Comparison of ENCODE assay signal across 8 cellular contexts in the genomic region with DNA sequence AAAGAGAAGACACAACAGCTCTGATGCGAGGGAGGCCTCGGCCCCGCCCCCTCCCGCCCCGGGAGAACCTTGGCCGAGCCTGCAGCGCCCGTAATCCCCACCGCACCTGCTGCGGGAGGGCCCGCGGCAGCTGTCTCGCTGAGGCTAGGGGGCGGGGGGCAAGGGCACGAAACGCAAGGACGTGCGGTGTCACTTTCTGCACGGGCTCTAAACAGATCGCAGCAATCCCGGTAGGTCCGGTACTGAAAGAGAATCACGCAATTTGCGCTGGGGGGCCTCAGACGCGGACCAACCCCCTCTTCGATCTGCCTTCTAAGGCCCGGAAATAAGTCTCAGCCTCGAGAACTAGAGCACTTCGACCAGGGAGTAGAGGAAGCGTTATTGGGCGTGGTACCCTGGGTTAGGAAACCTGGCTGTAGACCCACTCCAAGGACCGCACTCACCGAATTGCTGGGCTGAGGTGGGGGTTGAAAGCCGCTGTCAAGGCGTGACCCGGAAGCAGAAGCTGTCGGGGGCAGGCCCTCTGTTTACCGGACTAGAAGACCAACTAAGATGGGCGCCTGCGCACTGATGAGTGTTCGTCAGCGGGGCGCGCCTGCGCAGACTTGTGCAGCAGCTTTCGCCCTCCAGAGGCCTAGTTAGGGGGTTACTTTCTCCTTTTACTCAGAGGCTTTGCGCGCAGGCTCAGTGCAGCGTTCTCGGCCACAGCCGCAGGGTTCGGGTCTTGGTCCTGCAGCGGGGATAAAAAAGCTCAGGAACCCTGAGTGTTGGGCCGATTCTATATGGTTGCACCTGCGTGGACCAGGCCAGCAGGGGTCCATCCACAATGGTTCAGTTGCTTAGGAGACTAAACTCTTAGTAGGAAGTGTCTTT. TPM values are rescaled to one million over a fixed set of nuclear protein-coding genes. Genes with fewer than 3 reads are reported as not detected.
A peak's percentile ranks its signal among the peaks of the same experiment; 100 is the strongest.
DNase-seq lines count a peak whose midpoint lies in the region; ATAC-seq and TF ChIP-seq lines count a peak whose summit lies in the region.

A gene with protein sequence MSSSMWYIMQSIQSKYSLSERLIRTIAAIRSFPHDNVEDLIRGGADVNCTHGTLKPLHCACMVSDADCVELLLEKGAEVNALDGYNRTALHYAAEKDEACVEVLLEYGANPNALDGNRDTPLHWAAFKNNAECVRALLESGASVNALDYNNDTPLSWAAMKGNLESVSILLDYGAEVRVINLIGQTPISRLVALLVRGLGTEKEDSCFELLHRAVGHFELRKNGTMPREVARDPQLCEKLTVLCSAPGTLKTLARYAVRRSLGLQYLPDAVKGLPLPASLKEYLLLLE (minus strand): TSS at position 500 of the 873 bp plus-strand sequence. CDS start 4,019 bp downstream, outside the sequence.

- POLR2A ChIA-PET in Panc1 (lab: Charles Lee), result interaction anchor here (0.6 to 0.7 kb wide), 2 partner anchors 414 to 929 kb away, joined by 3 to 7 read pairs; no protein-coding TSS in a partner anchor

- no peaks in the 10 kb centered on the region for H3K9me3 ChIP-seq in DND-41 (ENCODE audit: insufficient read depth, low read length, severe bottlenecking)
- H3K9me3 ChIP-seq in Panc1 (ENCODE audit: control insufficient read depth, insufficient read depth, low read depth, low read length), result no peaks in the 10 kb centered on the region
- H3K9me3 ChIP-seq in esophagus (ENCODE audit: control insufficient read depth in 2 of 2, insufficient read depth in 1 of 2, low read depth in 1 of 2, low read length in 1 of 2), result no peaks in the 10 kb centered on the region
- H3K9me3 ChIP-seq in mucosa of stomach (ENCODE audit: control insufficient read depth, low read length), result no peaks in the 10 kb centered on the region

- CTCF ChIA-PET in Panc1 (lab: Charles Lee), result interaction anchor here (0.6 kb wide), 1 partner anchor 451 kb away, joined by 10 read pairs; a partner anchor contains a TSS

- peak within 1 kb of the TSS; percentile 80 for H3K9ac ChIP-seq in DND-41 (ENCODE audit: low read depth, low read length)
- H3K9ac ChIP-seq in KMS-11, result peak within 1 kb of the TSS; percentile 55; the same call in 1 of the 2 replicates
- H3K9ac ChIP-seq in mucosa of stomach (ENCODE audit: low read length), result peak within 1 kb of the TSS; percentile 78

- H3K4me3 ChIP-seq in DND-41 (ENCODE audit: low read depth in 1 of 2, low read length in 2 of 2) (peak within 1 kb of the TSS; percentile 48 to 77), KMS-11 (IDR thresholded peaks at IDR 0.05; ENCODE audit: insufficient read depth, low read depth, low read length) (no peak within 1 kb of the TSS), Panc1 (ENCODE audit: low read depth in 2 of 2, low read length in 2 of 2) (peak within 1 kb of the TSS; percentile 98), esophagus (ENCODE audit: low read depth in 1 of 2, low read length in 2 of 2) (peak within 1 kb of the TSS; percentile 91 to 92), mucosa of stomach (ENCODE audit: low read length) (peak within 1 kb of the TSS; percentile 93)

- intact Hi-C loops in Panc1 (cut with micrococcal nuclease; ENCODE audit: unreplicated experiment), result loop anchor here (10.0 kb wide), 1 partner anchor 52 kb away; a partner anchor contains a TSS

- DNase-seq in DND-41 (peak; percentile 99), Panc1 (ENCODE audit: low read depth, low spot score) (peak; percentile 98)
- DNase-seq in activated T-cell treated with anti-CD3 and anti-CD28 coated beads, Interleukin-2, amount 50 U/mL, for 4 hours, result peak; percentile 99
- peak; percentile 98 to 99 for DNase-seq in stimulated activated CD8-positive, alpha-beta memory T cell treated with anti-CD3 and anti-CD28 coated beads, Interleukin-7, amount 100 ng/mL, for 1 hour (ENCODE audit: low read depth in 2 of 2)

- H3K27ac ChIP-seq in DND-41 (ENCODE audit: low read length) (peak within 1 kb of the TSS; percentile 85), KMS-11 (peak within 1 kb of the TSS; percentile 48), Panc1 (ENCODE audit: low read length) (peak within 1 kb of the TSS; percentile 94), esophagus (ENCODE audit: low read depth in 2 of 2, low read length in 1 of 2) (peak within 1 kb of the TSS; percentile 84 to 95)

- in situ Hi-C loops in Panc1 (cut with HindIII; ENCODE audit: low pct_unique_long_range_greater_than_20kb, low sequenced_read_pairs), result no loop called here

- peaks cover 13% of the 10 kb centered on the region for H3K36me3 ChIP-seq in DND-41 (ENCODE audit: insufficient read depth, low read length)
- H3K36me3 ChIP-seq in KMS-11 (ENCODE audit: insufficient read depth), result 0 out of 2 replicates have a peak, but pooled peaks cover 4% of the 10 kb centered on the region
- H3K36me3 ChIP-seq in Panc1 (ENCODE audit: control insufficient read depth, insufficient read depth, low read length), result no peaks in the 10 kb centered on the region; the same call in 1 of the 2 replicates
- H3K36me3 ChIP-seq in esophagus (ENCODE audit: control insufficient read depth in 2 of 2, insufficient read depth in 2 of 2, low read length in 1 of 2), result no peaks in the 10 kb centered on the region
- H3K36me3 ChIP-seq in mucosa of stomach (ENCODE audit: control insufficient read depth, insufficient read depth, low read length), result no peaks in the 10 kb centered on the region

- H3K4me2 ChIP-seq in DND-41 (ENCODE audit: insufficient read depth, low read length) (peak within 1 kb of the TSS; percentile 96), KMS-11 (peak within 1 kb of the TSS; percentile 85)

- H3K79me2 ChIP-seq in DND-41 (ENCODE audit: insufficient read depth, low read length) (peaks cover 37% of the 10 kb centered on the region), KMS-11 (ENCODE audit: insufficient read depth, low read depth) (peaks cover 38% of the 10 kb centered on the region)

- WGBS in esophagus, 2 donors, result 0 to 1% methylated on average over 56 of the region's 56 CpGs

- peaks cover 34% of the 10 kb centered on the region for H3K4me1 Mint-ChIP-seq in activated T-cell treated with anti-CD3 and anti-CD28 coated beads, Interleukin-2, amount 50 U/mL, for 4 hours (ENCODE audit: low read depth)

- no peaks in the 10 kb centered on the region for H3K9me3 Mint-ChIP-seq in activated T-cell treated with anti-CD3 and anti-CD28 coated beads, Interleukin-2, amount 50 U/mL, for 4 hours

- peak; percentile 73 for TF ChIP-seq CTCF in DND-41 (IDR thresholded peaks at IDR 0.05; ENCODE audit: borderline replicate concordance, extremely low read depth, low read length, poor library complexity, severe bottlenecking)
- TF ChIP-seq CTCF in KMS-11 (conservative IDR thresholded peaks at IDR 0.05; ENCODE audit: low read depth, low read length), result peak; percentile 42
- TF ChIP-seq CTCF in Panc1 (IDR thresholded peaks at IDR 0.05), result peak; percentile 70

- H3K4me3 Mint-ChIP-seq in activated T-cell treated with anti-CD3 and anti-CD28 coated beads, Interleukin-2, amount 50 U/mL, for 4 hours, result peak within 1 kb of the TSS; percentile 95

- H3K27me3 Mint-ChIP-seq in activated T-cell treated with anti-CD3 and anti-CD28 coated beads, Interleukin-2, amount 50 U/mL, for 4 hours (ENCODE audit: low read depth), result no peaks in the 10 kb centered on the region

- peak within 1 kb of the TSS; percentile 83 for H2AFZ ChIP-seq in DND-41 (ENCODE audit: low read depth, low read length)
- peak within 1 kb of the TSS; percentile 82 for H2AFZ ChIP-seq in KMS-11 (ENCODE audit: low read depth)

- peaks cover 10% of the 10 kb centered on the region for H3K36me3 Mint-ChIP-seq in activated T-cell treated with anti-CD3 and anti-CD28 coated beads, Interleukin-2, amount 50 U/mL, for 4 hours (ENCODE audit: insufficient read depth)

- H3K27me3 ChIP-seq in DND-41 (ENCODE audit: insufficient read depth, low read length, poor library complexity) (no peaks in the 10 kb centered on the region), KMS-11 (ENCODE audit: insufficient read depth, low read depth) (no peaks in the 10 kb centered on the region), Panc1 (ENCODE audit: control insufficient read depth, insufficient read depth, low read length) (no peaks in the 10 kb centered on the region), esophagus (ENCODE audit: control insufficient read depth in 1 of 2, insufficient read depth in 2 of 2, low read length in 2 of 2) (no peaks in the 10 kb centered on the region), mucosa of stomach (ENCODE audit: control insufficient read depth, insufficient read depth, low read length) (no peaks in the 10 kb centered on the region)

- H4K20me1 ChIP-seq in DND-41 (ENCODE audit: insufficient read depth, low read length) (no peaks in the 10 kb centered on the region), KMS-11 (ENCODE audit: insufficient read depth) (no peaks in the 10 kb centered on the region)

- ATAC-seq in DND-41 (ENCODE audit: insufficient read depth, low read depth) (peak; percentile 94), GM21737 (IDR thresholded peaks at IDR 0.05; ENCODE audit: unreplicated experiment) (peak; percentile 90), Panc1 (peak; percentile 99)
- ATAC-seq in activated T-cell treated with anti-CD3 and anti-CD28 coated beads, Interleukin-2, amount 50 U/mL, for 4 hours, result peak; percentile 91 to 93

- BruUV-seq in Panc1 (replicated peaks; lab: Mats Ljungman, UMichigan), result no TSS peak

- H3K4me1 ChIP-seq in DND-41 (ENCODE audit: insufficient read depth, low read length) (peaks cover 24% of the 10 kb centered on the region), KMS-11 (ENCODE audit: low read depth, poor library complexity, severe bottlenecking) (peaks cover 49% of the 10 kb centered on the region), Panc1 (ENCODE audit: control insufficient read depth, insufficient read depth, low read length) (peaks cover 10% of the 10 kb centered on the region; the same call in 1 of the 2 replicates), esophagus (ENCODE audit: control insufficient read depth in 2 of 2, insufficient read depth in 2 of 2, low read length in 1 of 2) (no peaks in the 10 kb centered on the region), mucosa of stomach (ENCODE audit: control insufficient read depth, insufficient read depth, low read length) (no peaks in the 10 kb centered on the region)

RNA-seq across cellular contexts. Expression of the gene that starts here (rescaled TPM):
- 17.1 TPM for total RNA-seq in Panc1 (2021; ENCODE audit: unreplicated experiment)
- polyA plus RNA-seq in Panc1 (2012; ENCODE audit: insufficient read length), result 13.5 TPM
- 10 to 100 TPM; 28.2 to 34.4 (median 32.8) TPM for total RNA-seq in activated T-cell treated with anti-CD3 and anti-CD28 coated beads, Interleukin-2, amount 50 U/mL, for 4 hours
- 10 to 100 TPM in 1 of 2 donors, 1 to 10 TPM in 1; 9.9 to 16.4 TPM for polyA plus RNA-seq in esophagus
